In genomic region chr5:172714491-172715420, GRCh38 we compare ENCODE assay signal across 8 cellular contexts. TPM values are rescaled to one million over a fixed set of nuclear protein-coding genes. Genes with fewer than 3 reads are reported as not detected.
DNase-seq lines count a peak whose midpoint lies in the region; ATAC-seq, FAIRE-seq and TF ChIP-seq lines count a peak whose summit lies in the region.

No MANE protein-coding gene starts in this region.

- no peaks in the 10 kb centered on the region for H3K27me3 ChIP-seq in pancreas
- H3K27me3 ChIP-seq in thyroid gland, result no peaks in the 10 kb centered on the region

- peaks cover 19% of the 10 kb centered on the region for H3K4me1 Mint-ChIP-seq in CD14-positive monocyte

- DNase-seq in CD14-positive monocyte (ENCODE audit: low spot score), result peak; percentile 94
- DNase-seq in GM19240 (ENCODE audit: insufficient read length, low spot score), result peak; percentile 60
- peak; percentile 86 for DNase-seq in HT-29 (ENCODE audit: low spot score)
- DNase-seq in SHP77 treated with DMSO at 0.1 percent for 48 hours (lab: John Stamatoyannopoulos, UW), result peak; percentile 64
- DNase-seq in activated naive CD4-positive, alpha-beta T cell treated with Interleukin-2 at 50 U/mL for 16 hours, result peak; percentile 70
- DNase-seq in globus pallidus (ENCODE audit: low spot score), result peak; percentile 61
- DNase-seq in pancreas, result peak; percentile 63 to 83 (median 78)
- peak; percentile 66 to 67 for DNase-seq in thyroid gland

- H3K27me3 Mint-ChIP-seq in CD14-positive monocyte (ENCODE audit: low read depth in 3 of 3), result peaks cover 8 to 15% (median 14%) of the 10 kb centered on the region in 3 donors

- intact Hi-C loops in CD14-positive monocyte (cut with micrococcal nuclease) (loop anchor here (1.0 to 10.0 kb wide), 2 partner anchors 120 to 218 kb away; partner anchors contain the start of gene ERGIC1 (in 1 of the 2)), pancreas (cut with DNase I) (loop anchor here (5.0 to 10.0 kb wide), 3 partner anchors 58 to 220 kb away; partner anchors contain the start of gene DUSP1 (in 1 of the 3)), thyroid gland (cut with DNase I) (no loop called here)

- H3K4me3 Mint-ChIP-seq in CD14-positive monocyte, result peak overlapping the region; percentile 20 to 51

- H3K4me1 ChIP-seq in pancreas, result no peaks in the 10 kb centered on the region
- H3K4me1 ChIP-seq in thyroid gland, result peaks cover 10 to 39% of the 10 kb centered on the region in 2 donors

- H3K9me3 ChIP-seq in pancreas (no peaks in the 10 kb centered on the region), thyroid gland (no peaks in the 10 kb centered on the region)

- H3K27ac Mint-ChIP-seq in CD14-positive monocyte, result peak overlapping the region; percentile 21 to 83 (median 69)

- no peaks in the 10 kb centered on the region for H3K36me3 Mint-ChIP-seq in CD14-positive monocyte

- no peak overlapping the region for H3K4me3 ChIP-seq in pancreas
- no peak overlapping the region for H3K4me3 ChIP-seq in thyroid gland (replicated peaks in 1 of 3)

- WGBS in pancreas, 2 donors, result 24 to 28% methylated on average over 15 of the region's 15 CpGs
- WGBS in thyroid gland, 2 donors, result 20 to 43% methylated on average over 5 to 12 of the region's 15 CpGs

- peak; percentile 95 for TF ChIP-seq CTCF in CD14-positive monocyte (IDR thresholded peaks at IDR 0.05)
- TF ChIP-seq CTCF in pancreas (IDR thresholded peaks at IDR 0.05), result peak; percentile 70 to 84 (median 75)
- peak; percentile 43 to 83 (median 72) for TF ChIP-seq CTCF in thyroid gland (IDR thresholded peaks at IDR 0.05)

- H3K9me3 Mint-ChIP-seq in CD14-positive monocyte, result no peaks in the 10 kb centered on the region

- peak; percentile 62 to 81 (median 80) for ATAC-seq in pancreas

- TF ChIP-seq POLR2A in thyroid gland (IDR thresholded peaks at IDR 0.05), result no peak

- H3K27ac ChIP-seq in pancreas, result peak overlapping the region; percentile 3 to 41 (median 26)
- peak overlapping the region; percentile 28 to 75 (median 66) for H3K27ac ChIP-seq in thyroid gland

- H3K36me3 ChIP-seq in pancreas (no peaks in the 10 kb centered on the region), thyroid gland (no peaks in the 10 kb centered on the region)

- FAIRE-seq in pancreas (lab: Jason Lieb, UNC), result no peak

RNA-seq across cellular contexts. Expression of gene DUSP1, which starts 56.2 kb away (rescaled TPM):
- 1,000 to 10,000 TPM; 1,963 to 3,954 TPM for polyA plus RNA-seq in CD14-positive monocyte
- total RNA-seq in HT-29 (2014; rRNA removed; shearing (Covaris generic)), result 275 and 286 TPM in 2 replicates
- total RNA-seq in pancreas, result 100 to 1,000 TPM in 1 of 6 donors, 10 to 100 TPM in 5; 18.6 to 198 (median 55.5) TPM
- polyA plus RNA-seq in pancreas, result 10 to 100 TPM; 46.3 to 75.1 TPM
- 1,000 to 10,000 TPM in 1 of 4 donors, 100 to 1,000 TPM in 3; 613 to 1,025 (median 690) TPM for total RNA-seq in thyroid gland
